ENCODE assay signal across 16 cellular contexts in the genomic region with DNA sequence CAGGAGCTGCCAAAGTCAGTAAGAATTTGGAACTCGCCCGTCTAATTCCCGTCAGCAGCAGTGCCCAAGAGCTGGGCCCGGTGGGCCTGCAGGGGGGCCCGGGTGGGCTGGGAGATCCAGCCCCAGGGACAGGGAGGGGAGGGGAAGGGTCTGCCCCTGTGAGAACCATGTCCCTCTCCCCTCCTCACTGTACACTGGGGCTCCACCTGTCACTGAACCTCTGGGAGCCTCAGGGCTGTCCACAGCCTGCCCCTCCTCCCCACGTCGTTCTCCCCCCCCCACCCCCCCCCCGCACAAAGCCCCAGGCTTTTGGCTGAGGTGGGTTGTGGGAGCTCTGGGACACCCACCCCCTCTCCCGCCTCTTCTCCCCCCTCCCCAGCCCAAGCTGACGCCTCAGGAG.
"Had no signal": no experiment of that assay in that cellular context is flagged by ENCODE, and none has a peak within 500 bp of the region (broad histone marks: within the 10 kb centered on the region; RNA-seq: fewer than 3 reads in every experiment).

No MANE protein-coding gene starts in this region.

- H3K4me3 Mint-ChIP-seq: naive thymus-derived CD4-positive, alpha-beta T cell had no signal

- H3K27ac ChIP-seq: colonic mucosa, dorsolateral prefrontal cortex, heart left ventricle, neutrophil had no signal

- H3K4me1 Mint-ChIP-seq: naive thymus-derived CD4-positive, alpha-beta T cell had no signal

- H3K27me3 ChIP-seq: colonic mucosa, dorsolateral prefrontal cortex, heart left ventricle, neutrophil had no signal

- H3K27me3 Mint-ChIP-seq: naive thymus-derived CD4-positive, alpha-beta T cell had no signal

- H3K4me3 ChIP-seq: colonic mucosa, dorsolateral prefrontal cortex, heart left ventricle, skin epidermis had no signal

- H3K9me3 ChIP-seq: colonic mucosa, heart left ventricle, neutrophil had no signal

- H3K27ac Mint-ChIP-seq: naive thymus-derived CD4-positive, alpha-beta T cell had no signal

- H3K4me1 ChIP-seq: colonic mucosa, heart left ventricle had no signal

- H3K9me3 Mint-ChIP-seq: naive thymus-derived CD4-positive, alpha-beta T cell had no signal

- ATAC-seq: heart left ventricle; left lobe of liver; naive thymus-derived CD4-positive, alpha-beta T cell; sciatic nerve had no signal

- DNase-seq: colonic mucosa; dorsolateral prefrontal cortex; effector CD8-positive, alpha-beta T cell; hippocampal formation; mammary epithelial cell; naive thymus-derived CD4-positive, alpha-beta T cell; posterior cingulate gyrus; stimulated activated CD4-positive, alpha-beta T cell treated with anti-CD3 and anti-CD28 coated beads, Interleukin-2, amount 100 ng/mL, for 24 hours; stimulated activated CD4-positive, alpha-beta T cell treated with anti-CD3 and anti-CD28 coated beads, Interleukin-4, amount 100 ng/mL, for 4 hours; stimulated activated naive CD4-positive, alpha-beta T cell treated with Interleukin-2 at 50 U/mL for 16 hours; trophoblast cell had no signal
